19 cellular contexts compared by ENCODE assay signal in genomic region chr2:173164361-173164760, GRCh38.
DNase-seq lines count a peak whose midpoint lies in the region; ATAC-seq and TF ChIP-seq lines count a peak whose summit lies in the region.
"Had no signal": no experiment of that assay in that cellular context is flagged by ENCODE, and none has a peak within 500 bp of the region (broad histone marks: within the 10 kb centered on the region; RNA-seq: fewer than 3 reads in every experiment).

No MANE protein-coding gene starts in this region.

- no peak for ATAC-seq in heart left ventricle
- ATAC-seq: T-cell had no signal

- DNase-seq in MCF 10A (ENCODE audit: unreplicated experiment) (no peak), breast epithelium (ENCODE audit: low spot score in 2 of 2) (no peak), NCI-H774 (lab: John Stamatoyannopoulos, UW) (peak; percentile 14), mesothelial cell of epicardium (ENCODE audit: low spot score in 2 of 2, unreplicated experiment in 2 of 2) (no peak), middle frontal gyrus (ENCODE audit: extremely low spot score, low spot score) (no peak), heart left ventricle (no peak), midbrain (lab: John Stamatoyannopoulos, UW) (no peak)
- DNase-seq in activated CD4-positive, alpha-beta memory T cell treated with anti-CD3 and anti-CD28 coated beads, Interleukin-2, amount 10 ng/mL, durations not matched to agents 7 days and 5 days = no peak
- DNase-seq: 8988T, H7, NCI-H1417 treated with DMSO at 0.1 percent for 48 hours, NCI-H187 treated with DMSO at 0.1 percent for 48 hours, NCI-H2107, NCI-H226, NCI-H510A treated with DMSO at 0.1 percent for 48 hours, NCI-H82, Peyer's patch, T-cell had no signal

- H3K4me3 ChIP-seq in breast epithelium (no peak overlapping the region), heart left ventricle (no peak overlapping the region)
- H3K4me3 ChIP-seq: Peyer's patch had no signal

- H3K4me1 ChIP-seq in breast epithelium (no peaks in the 10 kb centered on the region), heart left ventricle (peaks cover 7 to 46% (median 21%) of the 10 kb centered on the region in 12 donors)

- H3K9me3 Mint-ChIP-seq in MCF 10A (ENCODE audit: unreplicated experiment) (no peaks in the 10 kb centered on the region), mesothelial cell of epicardium (peaks cover 5% of the 10 kb centered on the region)
- no peaks in the 10 kb centered on the region for H3K9me3 Mint-ChIP-seq in activated CD4-positive, alpha-beta memory T cell treated with anti-CD3 and anti-CD28 coated beads, Interleukin-2, amount 10 ng/mL, durations not matched to agents 7 days and 5 days

- no TSS peak for BruUV-seq in MCF 10A (replicated peaks; lab: Mats Ljungman, UMichigan)

- H3K36me3 Mint-ChIP-seq in MCF 10A (ENCODE audit: insufficient read depth, unreplicated experiment) (peaks cover 46% of the 10 kb centered on the region), mesothelial cell of epicardium (peaks cover 8% of the 10 kb centered on the region)
- H3K36me3 Mint-ChIP-seq in activated CD4-positive, alpha-beta memory T cell treated with anti-CD3 and anti-CD28 coated beads, Interleukin-2, amount 10 ng/mL, durations not matched to agents 7 days and 5 days (ENCODE audit: low read depth) = no peaks in the 10 kb centered on the region
- H3K36me3 Mint-ChIP-seq: T-cell had no signal

- no peak overlapping the region for H3K4me3 Mint-ChIP-seq in MCF 10A (ENCODE audit: unreplicated experiment)
- H3K4me3 Mint-ChIP-seq in mesothelial cell of epicardium = no peak overlapping the region
- no peak overlapping the region for H3K4me3 Mint-ChIP-seq in activated CD4-positive, alpha-beta memory T cell treated with anti-CD3 and anti-CD28 coated beads, Interleukin-2, amount 10 ng/mL, durations not matched to agents 7 days and 5 days
- H3K4me3 Mint-ChIP-seq: IgD-negative memory B cell, T-cell had no signal

- CTCF ChIA-PET in MCF 10A (lab: Yijun Ruan, JAX) = interaction anchor here (1.6 kb wide), 1 partner anchor 138 kb away, joined by 4 read pairs; no protein-coding TSS in a partner anchor
- CTCF ChIA-PET in activated CD4-positive, alpha-beta memory T cell treated with anti-CD3 and anti-CD28 coated beads, Interleukin-2, amount 10 ng/mL, durations not matched to agents 7 days and 5 days (lab: Charles Lee) = no interaction called here

- no peak for TF ChIP-seq CTCF in MCF 10A (IDR thresholded peaks at IDR 0.05; ENCODE audit: unreplicated experiment)
- no peak for TF ChIP-seq CTCF in breast epithelium (IDR thresholded peaks at IDR 0.05)
- TF ChIP-seq CTCF in mesothelial cell of epicardium (IDR thresholded peaks at IDR 0.05; ENCODE audit: unreplicated experiment) = no peak
- no peak for TF ChIP-seq CTCF in heart left ventricle (IDR thresholded peaks at IDR 0.05)

- H3K27ac ChIP-seq in breast epithelium = no peak overlapping the region
- peak overlapping the region in 1 of 12 donors; percentile 1 for H3K27ac ChIP-seq in heart left ventricle
- H3K27ac ChIP-seq: Peyer's patch had no signal

- intact Hi-C loops in MCF 10A (cut with micrococcal nuclease) (no loop called here), breast epithelium (cut with DNase I; ENCODE audit: low total_unique reads) (no loop called here), heart left ventricle (cut with DNase I) (no loop called here)

- WGBS in heart left ventricle, 4 donors = 43 to 64% (median 51%) methylated on average over 1 of the region's 1 CpG

- H3K36me3 ChIP-seq in breast epithelium = no peaks in the 10 kb centered on the region
- peaks cover 0 to 7% (median 0%) of the 10 kb centered on the region in 9 donors for H3K36me3 ChIP-seq in heart left ventricle
- H3K36me3 ChIP-seq: Peyer's patch had no signal

- H3K9me3 ChIP-seq in breast epithelium (no peaks in the 10 kb centered on the region), heart left ventricle (peaks cover 0 to 7% (median 0%) of the 10 kb centered on the region in 12 donors)
- H3K9me3 ChIP-seq: Peyer's patch had no signal

- H3K27ac Mint-ChIP-seq in MCF 10A (ENCODE audit: low read depth, unreplicated experiment) (peak overlapping the region; percentile 81), mesothelial cell of epicardium (peak overlapping the region; percentile 9)
- H3K27ac Mint-ChIP-seq in activated CD4-positive, alpha-beta memory T cell treated with anti-CD3 and anti-CD28 coated beads, Interleukin-2, amount 10 ng/mL, durations not matched to agents 7 days and 5 days = no peak overlapping the region
- H3K27ac Mint-ChIP-seq: IgD-negative memory B cell, T-cell had no signal

- H3K4me1 Mint-ChIP-seq in MCF 10A (ENCODE audit: insufficient read depth, unreplicated experiment) (peaks cover 40% of the 10 kb centered on the region), mesothelial cell of epicardium (peaks cover 20% of the 10 kb centered on the region)
- no peaks in the 10 kb centered on the region for H3K4me1 Mint-ChIP-seq in activated CD4-positive, alpha-beta memory T cell treated with anti-CD3 and anti-CD28 coated beads, Interleukin-2, amount 10 ng/mL, durations not matched to agents 7 days and 5 days
- H3K4me1 Mint-ChIP-seq: IgD-negative memory B cell, T-cell had no signal

- no peaks in the 10 kb centered on the region for H3K27me3 Mint-ChIP-seq in MCF 10A (ENCODE audit: insufficient read depth, unreplicated experiment)
- H3K27me3 Mint-ChIP-seq in mesothelial cell of epicardium (ENCODE audit: low read depth) = no peaks in the 10 kb centered on the region
- peaks cover 2% of the 10 kb centered on the region for H3K27me3 Mint-ChIP-seq in activated CD4-positive, alpha-beta memory T cell treated with anti-CD3 and anti-CD28 coated beads, Interleukin-2, amount 10 ng/mL, durations not matched to agents 7 days and 5 days
- H3K27me3 Mint-ChIP-seq: IgD-negative memory B cell, T-cell had no signal

- POLR2A ChIA-PET in MCF 10A (lab: Yijun Ruan, JAX) = interaction anchor here (1.0 to 10.3 kb wide), 4 partner anchors 9 to 26 kb away, joined by 3 to 134 read pairs (median 25); no protein-coding TSS in a partner anchor
- POLR2A ChIA-PET in activated CD4-positive, alpha-beta memory T cell treated with anti-CD3 and anti-CD28 coated beads, Interleukin-2, amount 10 ng/mL, durations not matched to agents 7 days and 5 days (lab: Charles Lee) = no interaction called here

- TF ChIP-seq POLR2A in breast epithelium (IDR thresholded peaks at IDR 0.05) = no peak
- no peak for TF ChIP-seq POLR2A in heart left ventricle (IDR thresholded peaks at IDR 0.05)

- H3K27me3 ChIP-seq in breast epithelium (no peaks in the 10 kb centered on the region), heart left ventricle (no peaks in the 10 kb centered on the region)
- H3K27me3 ChIP-seq: Peyer's patch had no signal
